In the genomic region with DNA sequence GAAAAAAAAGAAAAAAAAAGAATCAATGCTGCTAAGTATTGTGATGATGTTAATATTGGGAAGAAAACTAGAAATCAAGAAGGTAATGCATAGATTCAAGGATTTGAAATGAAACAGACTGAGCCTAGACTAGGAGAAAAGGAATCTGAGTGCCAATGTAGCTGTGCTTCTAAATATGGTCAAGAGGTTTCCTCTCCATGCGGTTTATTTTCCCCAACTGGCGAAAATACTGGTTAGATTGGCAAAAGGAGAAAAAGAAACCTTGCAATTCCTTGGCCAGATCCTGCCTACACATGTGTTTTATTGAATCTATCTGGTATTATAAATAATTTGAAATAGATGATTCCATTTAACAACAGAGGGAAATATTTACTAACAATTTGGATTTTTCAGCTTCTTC, we compare ENCODE assay signal across 14 cellular contexts. TPM values are rescaled to one million over a fixed set of nuclear protein-coding genes. Genes with fewer than 3 reads are reported as not detected.
"Had no signal": no experiment of that assay in that cellular context is flagged by ENCODE, and none has a peak within 500 bp of the region (broad histone marks: within the 10 kb centered on the region; RNA-seq: fewer than 3 reads in every experiment).

No MANE protein-coding gene starts in this region.

- H3K36me3 Mint-ChIP-seq: naive thymus-derived CD4-positive, alpha-beta T cell; stimulated activated memory B cell treated with anti-CD40 and anti-IgM and Interleukin-4, amounts not matched to agents 10 μg/mL and 1 μg/mL and 100 μg/mL, for 72 hours had no signal

- H3K4me1 Mint-ChIP-seq: naive thymus-derived CD4-positive, alpha-beta T cell had no signal

- H3K4me1 ChIP-seq: thyroid gland had no signal

- H3K36me3 ChIP-seq: neutrophil, thyroid gland had no signal

- H3K27me3 Mint-ChIP-seq: activated naive CD8-positive, alpha-beta T cell treated with anti-CD3 and anti-CD28 coated beads, Interleukin-2, amount 50 U/mL, for 24 hours had no signal

- H3K4me3 ChIP-seq: mucosa of descending colon, thyroid gland had no signal

- H3K27ac ChIP-seq: neutrophil had no signal

- H3K27me3 ChIP-seq: neutrophil, thyroid gland had no signal

- DNase-seq: activated CD4-positive, alpha-beta T cell treated with anti-CD3 and anti-CD28 coated beads, Interleukin-2, amount 50 U/mL, for 48 hours; activated naive CD4-positive, alpha-beta T cell treated with anti-CD3 and anti-CD28 coated beads for 36 hours; activated naive CD8-positive, alpha-beta T cell treated with anti-CD3 and anti-CD28 coated beads, Interleukin-2, amount 50 U/mL, for 24 hours; mucosa of descending colon; naive thymus-derived CD4-positive, alpha-beta T cell; retina; stimulated activated CD4-positive, alpha-beta T cell treated with anti-CD3 and anti-CD28 coated beads, Interleukin-12 subunit alpha, Interleukin-12 subunit beta, amount 100 ng/mL, for 4 hours; T1000; thyroid gland had no signal

- ATAC-seq: activated naive CD8-positive, alpha-beta T cell treated with anti-CD3 and anti-CD28 coated beads, Interleukin-2, amount 50 U/mL, for 24 hours; left lobe of liver; mucosa of descending colon; naive thymus-derived CD4-positive, alpha-beta T cell; stimulated activated memory B cell treated with anti-CD40 and anti-IgM and Interleukin-4, amounts not matched to agents 10 μg/mL and 1 μg/mL and 100 μg/mL, for 72 hours had no signal

- H3K4me3 Mint-ChIP-seq: activated naive CD4-positive, alpha-beta T cell treated with anti-CD3 and anti-CD28 coated beads for 36 hours; activated naive CD8-positive, alpha-beta T cell treated with anti-CD3 and anti-CD28 coated beads, Interleukin-2, amount 50 U/mL, for 24 hours; naive thymus-derived CD4-positive, alpha-beta T cell; stimulated activated memory B cell treated with anti-CD40 and anti-IgM and Interleukin-4, amounts not matched to agents 10 μg/mL and 1 μg/mL and 100 μg/mL, for 72 hours had no signal

- H3K9me3 Mint-ChIP-seq: activated naive CD4-positive, alpha-beta T cell treated with anti-CD3 and anti-CD28 coated beads for 36 hours; activated naive CD8-positive, alpha-beta T cell treated with anti-CD3 and anti-CD28 coated beads, Interleukin-2, amount 50 U/mL, for 24 hours; activated T-helper 2 cell treated with anti-CD3 and anti-CD28 coated beads, Interferon-gamma antibody, Interleukin-2, Interleukin-4, amounts not matched to agents 10 μg/mL and 5 μg/mL and 100 μg/mL, durations not matched to agents 14 hours and 24 hours and 36 hours; naive thymus-derived CD4-positive, alpha-beta T cell; stimulated activated memory B cell treated with anti-CD40 and anti-IgM and Interleukin-4, amounts not matched to agents 10 μg/mL and 1 μg/mL and 100 μg/mL, for 72 hours had no signal

- H3K9me3 ChIP-seq: mucosa of descending colon, neutrophil, thyroid gland had no signal

- H3K27ac Mint-ChIP-seq: activated naive CD4-positive, alpha-beta T cell treated with anti-CD3 and anti-CD28 coated beads for 36 hours; activated naive CD8-positive, alpha-beta T cell treated with anti-CD3 and anti-CD28 coated beads, Interleukin-2, amount 50 U/mL, for 24 hours; activated T-helper 2 cell treated with anti-CD3 and anti-CD28 coated beads, Interferon-gamma antibody, Interleukin-2, Interleukin-4, amounts not matched to agents 10 μg/mL and 5 μg/mL and 100 μg/mL, durations not matched to agents 14 hours and 24 hours and 36 hours; naive thymus-derived CD4-positive, alpha-beta T cell; stimulated activated memory B cell treated with anti-CD40 and anti-IgM and Interleukin-4, amounts not matched to agents 10 μg/mL and 1 μg/mL and 100 μg/mL, for 72 hours had no signal

RNA-seq across cellular contexts. Expression of gene SCN3A, which starts 5.7 kb away (rescaled TPM):
- total RNA-seq: bronchial epithelial cell, left lobe of liver had no signal

RNA-seq across cellular contexts. Expression of gene SCN2A, which starts 41.0 kb away (rescaled TPM):
- total RNA-seq: activated T-helper 2 cell treated with anti-CD3 and anti-CD28 coated beads, Interferon-gamma antibody, Interleukin-2, Interleukin-4, amounts not matched to agents 10 μg/mL and 5 μg/mL and 100 μg/mL, durations not matched to agents 14 hours and 24 hours and 36 hours; naive thymus-derived CD4-positive, alpha-beta T cell had no signal
